In genomic region chr21:38797470-38797869, GRCh38 we compare ENCODE assay signal across 12 cellular contexts. TPM values are rescaled to one million over a fixed set of nuclear protein-coding genes. Genes with fewer than 3 reads are reported as not detected.
DNase-seq lines count a peak whose midpoint lies in the region; ATAC-seq, FAIRE-seq and TF ChIP-seq lines count a peak whose summit lies in the region.
"Had no signal": no experiment of that assay in that cellular context is flagged by ENCODE, and none has a peak within 500 bp of the region (broad histone marks: within the 10 kb centered on the region; RNA-seq: fewer than 3 reads in every experiment).

No MANE protein-coding gene starts in this region.

- H3K79me2 ChIP-seq in trophoblast cell (ENCODE audit: control insufficient read depth, insufficient read depth, low read length, poor library complexity) = no peaks in the 10 kb centered on the region

- H3K9ac ChIP-seq in trophoblast cell (ENCODE audit: low read length) = no peak overlapping the region

- no peak overlapping the region for H3K4me2 ChIP-seq in trophoblast cell (ENCODE audit: low read length)

- no peak overlapping the region for H4K8ac ChIP-seq in trophoblast cell (ENCODE audit: low read depth, low read length)

- no peak for TF ChIP-seq POLR2A in NB4 (IDR thresholded peaks at IDR 0.05; ENCODE audit: extremely low read depth, insufficient read length)

- peaks cover 16 to 29% of the 10 kb centered on the region in 2 experiments for H3K4me1 ChIP-seq in trophoblast cell (ENCODE audit: control insufficient read depth in 1 of 2, insufficient read depth in 2 of 2, low read length in 2 of 2)
- H3K4me1 ChIP-seq in HAP-1 = no peaks in the 10 kb centered on the region
- H3K4me1 ChIP-seq: thyroid gland had no signal

- no peak for FAIRE-seq in bronchial epithelial cell (lab: Jason Lieb, UNC)
- FAIRE-seq: GM12878 had no signal

- no peak overlapping the region for H3K4me3 ChIP-seq in NB4 (ENCODE audit: low read depth, low read length)
- no peak overlapping the region for H3K4me3 ChIP-seq in bronchial epithelial cell (ENCODE audit: low read depth, low read length)
- no peak overlapping the region for H3K4me3 ChIP-seq in trophoblast cell (ENCODE audit: low read depth, low read length)
- no peak overlapping the region for H3K4me3 ChIP-seq in HAP-1
- H3K4me3 ChIP-seq: GM12878, thyroid gland had no signal

- H3K36me3 ChIP-seq in bronchial epithelial cell (ENCODE audit: control insufficient read depth, insufficient read depth, low read length) = no peaks in the 10 kb centered on the region
- no peaks in the 10 kb centered on the region for H3K36me3 ChIP-seq in trophoblast cell (ENCODE audit: control insufficient read depth in 1 of 2, insufficient read depth in 2 of 2, low read length in 2 of 2)
- H3K36me3 ChIP-seq in HAP-1 (replicated peaks) = no peaks in the 10 kb centered on the region
- H3K36me3 ChIP-seq: thyroid gland had no signal

- H4K12ac ChIP-seq in trophoblast cell (ENCODE audit: low read depth, low read length) = no peak overlapping the region

- peak overlapping the region; percentile 62 for H3K27ac ChIP-seq in trophoblast cell (ENCODE audit: low read depth, low read length)
- H3K27ac ChIP-seq: thyroid gland had no signal

- H3K18ac ChIP-seq in trophoblast cell (ENCODE audit: low read length) = no peak overlapping the region

- H2AK5ac ChIP-seq in trophoblast cell (ENCODE audit: low read length) = no peak overlapping the region

- peak overlapping the region; percentile 90 for H4K91ac ChIP-seq in trophoblast cell (ENCODE audit: low read depth, low read length)

- no peak overlapping the region for H3K23ac ChIP-seq in trophoblast cell (ENCODE audit: low read length)

- H3K9me3 ChIP-seq in trophoblast cell (ENCODE audit: insufficient read depth, low read depth, low read length) = no peaks in the 10 kb centered on the region
- H3K9me3 ChIP-seq in HAP-1 = no peaks in the 10 kb centered on the region
- H3K9me3 ChIP-seq: thyroid gland had no signal

- peak overlapping the region; percentile 84 for H2BK120ac ChIP-seq in trophoblast cell (ENCODE audit: insufficient read depth, low read length, poor library complexity)

- H3K14ac ChIP-seq in trophoblast cell (ENCODE audit: low read length) = no peak overlapping the region

- H3K27me3 ChIP-seq in bronchial epithelial cell (ENCODE audit: control insufficient read depth, insufficient read depth, low read length) = no peaks in the 10 kb centered on the region
- H3K27me3 ChIP-seq in trophoblast cell (ENCODE audit: insufficient read depth, low read length) = no peaks in the 10 kb centered on the region
- no peaks in the 10 kb centered on the region for H3K27me3 ChIP-seq in HAP-1 (ENCODE audit: low read depth)
- H3K27me3 ChIP-seq: thyroid gland had no signal

- H3K79me1 ChIP-seq in trophoblast cell (ENCODE audit: low read length) = peaks cover 17% of the 10 kb centered on the region

- in situ Hi-C loops in HAP-1 (cut with MboI; ENCODE audit: low sequenced_read_pairs) = no loop called here

- no peak overlapping the region for H2BK12ac ChIP-seq in trophoblast cell (ENCODE audit: low read length)

- ATAC-seq in GM19035 (IDR thresholded peaks at IDR 0.05; ENCODE audit: unreplicated experiment) = no peak
- no peak for ATAC-seq in stimulated activated naive CD8-positive, alpha-beta T cell treated with anti-CD3 and anti-CD28 coated beads, Interleukin-15, Interleukin-2, amounts not matched to agents 100 U/mL and 50 U/mL, for 24 hours
- ATAC-seq: activated CD4-positive, CD25-positive, alpha-beta regulatory T cell treated with anti-CD3 and anti-CD28 coated beads, Interleukin-2, amount 50 U/mL, for 24 hours; GM12878 had no signal

- H2AFZ ChIP-seq in trophoblast cell (ENCODE audit: insufficient read depth, low read length, poor library complexity) = no peak overlapping the region

- no peak for TF ChIP-seq CTCF in NB4 (IDR thresholded peaks at IDR 0.05; ENCODE audit: low read depth, low read length)
- no peak for TF ChIP-seq CTCF in bronchial epithelial cell (IDR thresholded peaks at IDR 0.05; ENCODE audit: insufficient read depth, low read length, severe bottlenecking)

- H3K4ac ChIP-seq in trophoblast cell (ENCODE audit: low read depth, low read length) = no peak overlapping the region

- no CpG with 5 or more reads among the region's 3 CpGs for WGBS in trophoblast cell (ENCODE audit: extremely low coverage, insufficient coverage, insufficient read length)

- H2BK5ac ChIP-seq in trophoblast cell (ENCODE audit: low read depth, low read length, poor library complexity) = no peak overlapping the region

- DNase-seq in EH (ENCODE audit: low read depth) (peak; percentile 67), NB4 (ENCODE audit: low read depth) (peak; percentile 62), bronchial epithelial cell (ENCODE audit: low read depth) (peak; percentile 83), trophoblast cell (peak; percentile 93 to 99), HAP-1 (ENCODE audit: low spot score in 2 of 2) (no peak), UCSD-AML1 (lab: John Stamatoyannopoulos, UW; ENCODE audit: unreplicated experiment) (no peak)
- DNase-seq in stimulated activated naive CD8-positive, alpha-beta T cell treated with anti-CD3 and anti-CD28 coated beads, Interleukin-15, Interleukin-2, amounts not matched to agents 100 U/mL and 50 U/mL, for 24 hours = no peak
- DNase-seq: activated naive CD4-positive, alpha-beta T cell treated with Interleukin-2 at 50 U/mL for 16 hours; thyroid gland had no signal

RNA-seq across cellular contexts. Expression of gene ETS2, which starts 8.3 kb away (rescaled TPM):
- 144 and 153 TPM in 2 replicates for total RNA-seq in bronchial epithelial cell
- polyA plus RNA-seq in trophoblast cell (2013) = 17.3 and 18.1 TPM in 2 replicates

Comparison
In these comparisons a context has a peak if more than half of its experiments do, and no peak if none do; other contexts are left out.
1. DNase-seq: peak in EH (single experiment), NB4 (single experiment), bronchial epithelial cell (single experiment) and trophoblast cell (2 of 2); none in stimulated activated naive CD8-positive, alpha-beta T cell treated with anti-CD3 and anti-CD28 coated beads, Interleukin-15, Interleukin-2, amounts not matched to agents 100 U/mL and 50 U/mL, for 24 hours (single experiment), HAP-1 (0 of 2) and UCSD-AML1 (single experiment).